ENCODE assay signal across 17 cellular contexts in the genomic region with DNA sequence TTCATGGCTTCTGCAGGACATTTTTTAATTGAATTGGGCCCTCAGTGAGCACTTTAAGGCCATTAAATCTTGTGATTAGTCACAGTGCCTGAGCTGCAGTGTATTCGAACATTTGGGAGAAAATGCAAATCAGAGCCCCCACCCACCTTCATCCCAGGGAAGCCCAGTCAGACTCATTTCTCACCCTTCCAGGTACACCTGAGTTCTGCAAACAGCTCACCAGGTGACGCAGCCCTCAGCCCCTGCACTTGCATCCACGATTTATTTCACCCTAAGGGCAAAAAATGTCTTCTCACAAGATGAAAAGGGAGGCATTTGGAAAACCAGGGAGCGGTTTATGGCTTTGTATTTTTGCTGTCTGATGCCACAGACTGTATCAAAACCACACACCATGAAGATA.
"Had no signal": no experiment of that assay in that cellular context is flagged by ENCODE, and none has a peak within 500 bp of the region (broad histone marks: within the 10 kb centered on the region; RNA-seq: fewer than 3 reads in every experiment).

No MANE protein-coding gene starts in this region.

- DNase-seq: activated CD8-positive, alpha-beta memory T cell treated with anti-CD3 and anti-CD28 coated beads, Interleukin-2, amount 50 U/mL, for 4 hours; activated naive CD4-positive, alpha-beta T cell treated with anti-CD3 and anti-CD28 coated beads for 36 hours; activated naive CD8-positive, alpha-beta T cell treated with anti-CD3 and anti-CD28 coated beads, Interleukin-2, amount 10 ng/mL, durations not matched to agents 7 days and 5 days; activated T-cell treated with anti-CD3 and anti-CD28 coated beads, Interleukin-2, amount 50 U/mL, for 4 hours; amniotic stem cell; esophagus squamous epithelium; hypothalamus; left colon; pancreas; small intestine; stimulated activated CD4-positive, alpha-beta T cell treated with anti-CD3 and anti-CD28 coated beads, Interleukin-2, amount 100 ng/mL, for 24 hours; stimulated activated naive CD8-positive, alpha-beta T cell treated with anti-CD3 and anti-CD28 coated beads, Interleukin-15, amount 100 ng/mL, for 72 hours; T1000 had no signal

- H3K4me1 ChIP-seq: gastroesophageal sphincter, pancreas, tibial nerve had no signal

- H3K27me3 ChIP-seq: gastroesophageal sphincter, pancreas, suprapubic skin, tibial nerve had no signal

- H3K27ac ChIP-seq: coronary artery, esophagus squamous epithelium, gastroesophageal sphincter, pancreas, suprapubic skin, tibial nerve had no signal

- H3K9me3 ChIP-seq: esophagus squamous epithelium, pancreas, suprapubic skin had no signal

- H3K4me3 ChIP-seq: coronary artery, esophagus squamous epithelium, gastroesophageal sphincter, pancreas, suprapubic skin, tibial nerve had no signal

- H3K36me3 ChIP-seq: esophagus squamous epithelium, pancreas, suprapubic skin had no signal
